ENCODE assay signal across 1 cellular context in genomic region chr6:138182939-138183791, GRCh38.
TF ChIP-seq lines count a peak whose summit lies in the region.

No MANE protein-coding gene starts in this region.

TF ChIP-seq in HepG2, 621 proteins besides CTCF, POLR2A, EP300 and RAD21:
- TF ChIP-seq CSRNP1 (CRISPR knock-in tag; IDR thresholded peaks at IDR 0.05) = no peak
- no peak for TF ChIP-seq PHF8 (CRISPR knock-in tag; IDR thresholded peaks at IDR 0.05)
- TF ChIP-seq ZBTB1 (CRISPR knock-in tag; IDR thresholded peaks at IDR 0.05; ENCODE audit: borderline replicate concordance) = no peak
- no peak for TF ChIP-seq ZNF33A (CRISPR knock-in tag; IDR thresholded peaks at IDR 0.05; ENCODE audit: borderline replicate concordance)
- no peak for TF ChIP-seq ZBTB38 (CRISPR knock-in tag; IDR thresholded peaks at IDR 0.05)
- no peak for TF ChIP-seq MBNL3 (CRISPR knock-in tag; conservative IDR thresholded peaks at IDR 0.05)
- TF ChIP-seq ZNF747 (CRISPR knock-in tag; IDR thresholded peaks at IDR 0.05; ENCODE audit: borderline replicate concordance) = no peak
- no peak for TF ChIP-seq ZNF274 (CRISPR knock-in tag; IDR thresholded peaks at IDR 0.05)
- no peak for TF ChIP-seq NFAT5 (CRISPR knock-in tag; IDR thresholded peaks at IDR 0.05)
- TF ChIP-seq KDM3A (CRISPR knock-in tag; IDR thresholded peaks at IDR 0.05; ENCODE audit: low read depth) = no peak
- no peak for TF ChIP-seq KDM1A (CRISPR knock-in tag; IDR thresholded peaks at IDR 0.05)
- no peak for TF ChIP-seq STAG1 (CRISPR knock-in tag; IDR thresholded peaks at IDR 0.05)
- no peak for TF ChIP-seq ZBTB8A (CRISPR knock-in tag; IDR thresholded peaks at IDR 0.05; ENCODE audit: borderline replicate concordance, low read depth)
